14 cellular contexts compared by ENCODE assay signal in genomic region chr5:144944936-144945335, GRCh38.
DNase-seq lines count a peak whose midpoint lies in the region; TF ChIP-seq lines count a peak whose summit lies in the region.
"Had no signal": no experiment of that assay in that cellular context is flagged by ENCODE, and none has a peak within 500 bp of the region (broad histone marks: within the 10 kb centered on the region; RNA-seq: fewer than 3 reads in every experiment).

No MANE protein-coding gene starts in this region.

- H2AFZ ChIP-seq in GM23248 (0 out of 2 replicates have a peak overlapping the region, but pooled peaks have one; percentile 20), neural cell (ENCODE audit: low read depth, low read length) (peak overlapping the region; percentile 11)

- TF ChIP-seq EP300 in neural cell (conservative IDR thresholded peaks at IDR 0.05; ENCODE audit: poor library complexity, severe bottlenecking) = no peak

- no peak for TF ChIP-seq CTCF in neural cell (IDR thresholded peaks at IDR 0.05; ENCODE audit: poor library complexity, severe bottlenecking)

- no peaks in the 10 kb centered on the region for H3K79me2 ChIP-seq in GM23248 (ENCODE audit: insufficient read depth)
- no peaks in the 10 kb centered on the region for H3K79me2 ChIP-seq in neural cell (replicated peaks; ENCODE audit: insufficient read depth, low read length)

- H3K27ac ChIP-seq in GM23248 = no peak overlapping the region
- no peak overlapping the region for H3K27ac ChIP-seq in neural cell (ENCODE audit: low read length)
- H3K27ac ChIP-seq: BLaER1 treated with 17β-estradiol and CSF1 and Interleukin-3, amounts not matched to agents 10 nM and 100 nM had no signal

- H3F3A ChIP-seq in GM23248 (ENCODE audit: insufficient read depth) (no peaks in the 10 kb centered on the region), neural cell (ENCODE audit: insufficient read depth, low read length, poor library complexity, severe bottlenecking) (no peaks in the 10 kb centered on the region)

- 3% methylated on average over 4 of the region's 4 CpGs for WGBS in GM23248 (ENCODE audit: low coverage in 1 of 2, low lambda C conversion rate in 2 of 2, missing lambda C conversion rate in 2 of 2), 2 experiments

- H3K9me2 ChIP-seq in GM23248 (ENCODE audit: insufficient read depth) = no peaks in the 10 kb centered on the region
- H3K9me2 ChIP-seq in neural cell (ENCODE audit: insufficient read depth, low read length) = no peaks in the 10 kb centered on the region

- H3K4me3 ChIP-seq in GM23248 (no peak overlapping the region), neural cell (ENCODE audit: low read length) (no peak overlapping the region)
- H3K4me3 ChIP-seq: BLaER1 treated with 17β-estradiol and CSF1 and Interleukin-3, amounts not matched to agents 10 nM and 100 nM had no signal

- DNase-seq in NCI-H146 (lab: John Stamatoyannopoulos, UW) = peak; percentile 0
- no peak for DNase-seq in NCI-H146 treated with DMSO at 0.1 percent for 48 hours (lab: John Stamatoyannopoulos, UW; ENCODE audit: unreplicated experiment)
- DNase-seq in GM23248 = no peak
- peak; percentile 97 for DNase-seq in SK-N-DZ (ENCODE audit: low spot score)
- DNase-seq in glomerular visceral epithelial cell (ENCODE audit: extremely low spot score) = no peak
- no peak for DNase-seq in DMS79 (lab: John Stamatoyannopoulos, UW)
- DNase-seq: KBM-7, NCI-H1694 treated with DMSO at 0.1 percent for 48 hours, NCI-H524 treated with DMSO at 0.1 percent for 48 hours, RPMI8226, SIG-M5, T-helper 2 cell had no signal

- in situ Hi-C loops in GM23248 (cut with MboI) = no loop called here

- H3K9me3 ChIP-seq in GM23248 (ENCODE audit: low read depth) (no peaks in the 10 kb centered on the region), neural cell (ENCODE audit: low read length) (no peaks in the 10 kb centered on the region)
- H3K9me3 ChIP-seq: BLaER1 treated with 17β-estradiol and CSF1 and Interleukin-3, amounts not matched to agents 10 nM and 100 nM had no signal

- no peaks in the 10 kb centered on the region for H4K20me1 ChIP-seq in GM23248 (ENCODE audit: insufficient read depth)
- H4K20me1 ChIP-seq in neural cell (ENCODE audit: insufficient read depth) = no peaks in the 10 kb centered on the region
- H4K20me1 ChIP-seq: BLaER1 treated with 17β-estradiol and CSF1 and Interleukin-3, amounts not matched to agents 10 nM and 100 nM had no signal

- H3K27me3 ChIP-seq in GM23248 (replicated peaks; ENCODE audit: insufficient read depth) (no peaks in the 10 kb centered on the region), neural cell (ENCODE audit: insufficient read depth, low read depth, low read length) (no peaks in the 10 kb centered on the region)
- H3K27me3 ChIP-seq: BLaER1 treated with 17β-estradiol and CSF1 and Interleukin-3, amounts not matched to agents 10 nM and 100 nM had no signal

- no peak for TF ChIP-seq RAD21 in neural cell (conservative IDR thresholded peaks at IDR 0.05)

- no peaks in the 10 kb centered on the region for H3K36me3 ChIP-seq in GM23248 (ENCODE audit: low read depth)
- H3K36me3 ChIP-seq in neural cell (ENCODE audit: insufficient read depth, low read length) = no peaks in the 10 kb centered on the region
- H3K36me3 ChIP-seq: BLaER1 treated with 17β-estradiol and CSF1 and Interleukin-3, amounts not matched to agents 10 nM and 100 nM had no signal

- no peak overlapping the region for H3K4me2 ChIP-seq in GM23248 (ENCODE audit: unreplicated experiment)
- H3K4me2 ChIP-seq in neural cell (ENCODE audit: low read length) = no peak overlapping the region
- H3K4me2 ChIP-seq: BLaER1 treated with 17β-estradiol and CSF1 and Interleukin-3, amounts not matched to agents 10 nM and 100 nM had no signal

- no peaks in the 10 kb centered on the region for H3K4me1 ChIP-seq in GM23248 (ENCODE audit: insufficient read depth)

- H3K9ac ChIP-seq in GM23248 (no peak overlapping the region), neural cell (ENCODE audit: low read length) (no peak overlapping the region)
- H3K9ac ChIP-seq: BLaER1 treated with 17β-estradiol and CSF1 and Interleukin-3, amounts not matched to agents 10 nM and 100 nM had no signal

TF ChIP-seq in neural cell, 6 proteins besides CTCF, POLR2A, EP300 and RAD21:
- TF ChIP-seq SMC3 (conservative IDR thresholded peaks at IDR 0.05; ENCODE audit: poor library complexity) (no peak), TAF1 (IDR thresholded peaks at IDR 0.05; ENCODE audit: low read depth) (no peak)
TF ChIP-seq in neural cell: peak in this region for 0.

Comparison
In these comparisons a context has a peak if more than half of its experiments do, and no peak if none do; other contexts are left out.
1. DNase-seq: peak in NCI-H146 (single experiment) and SK-N-DZ (single experiment); none in NCI-H146 treated with DMSO at 0.1 percent for 48 hours (single experiment), GM23248 (single experiment), glomerular visceral epithelial cell (single experiment) and DMS79 (single experiment).